Comparison of ENCODE assay signal across 10 cellular contexts in the genomic region with DNA sequence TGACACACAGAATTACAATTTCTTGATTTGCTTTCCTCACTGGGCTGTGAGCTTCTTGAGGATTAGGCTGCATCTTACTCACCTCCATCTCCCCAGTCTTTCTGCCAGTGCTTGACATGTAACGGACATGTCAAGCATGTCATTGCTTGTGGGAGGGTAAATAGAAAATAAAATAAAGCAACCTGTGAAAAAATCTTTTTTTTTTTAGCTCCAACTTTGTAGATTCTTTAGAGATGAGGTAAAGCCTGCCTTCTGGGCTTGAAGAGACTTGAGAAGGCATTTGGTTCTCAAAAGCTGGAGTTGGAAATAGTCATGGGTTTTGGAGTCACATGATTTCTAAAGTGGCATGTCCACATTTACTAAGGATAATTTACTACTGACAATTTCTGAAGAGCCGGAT.
DNase-seq lines count a peak whose midpoint lies in the region; ATAC-seq, FAIRE-seq and TF ChIP-seq lines count a peak whose summit lies in the region.
"Had no signal": no experiment of that assay in that cellular context is flagged by ENCODE, and none has a peak within 500 bp of the region (broad histone marks: within the 10 kb centered on the region; RNA-seq: fewer than 3 reads in every experiment).

No MANE protein-coding gene starts in this region.

- H3K4me3 Mint-ChIP-seq in activated CD4-positive, alpha-beta T cell treated with anti-CD3 and anti-CD28 coated beads, Interleukin-2, amount 10 ng/mL, durations not matched to agents 7 days and 5 days: peak overlapping the region; percentile 66
- H3K4me3 Mint-ChIP-seq in activated CD8-positive, alpha-beta T cell treated with anti-CD3 and anti-CD28 coated beads for 36 hours: peak overlapping the region; percentile 72

- no peaks in the 10 kb centered on the region for H3K27me3 Mint-ChIP-seq in activated CD4-positive, alpha-beta T cell treated with anti-CD3 and anti-CD28 coated beads, Interleukin-2, amount 10 ng/mL, durations not matched to agents 7 days and 5 days
- H3K27me3 Mint-ChIP-seq in activated CD8-positive, alpha-beta T cell treated with anti-CD3 and anti-CD28 coated beads for 36 hours: no peaks in the 10 kb centered on the region

- H3K36me3 Mint-ChIP-seq in activated CD4-positive, alpha-beta T cell treated with anti-CD3 and anti-CD28 coated beads, Interleukin-2, amount 10 ng/mL, durations not matched to agents 7 days and 5 days (ENCODE audit: low read depth): no peaks in the 10 kb centered on the region
- H3K36me3 Mint-ChIP-seq in activated CD8-positive, alpha-beta T cell treated with anti-CD3 and anti-CD28 coated beads for 36 hours (ENCODE audit: low read depth): no peaks in the 10 kb centered on the region

- intact Hi-C loops in activated CD8-positive, alpha-beta T cell treated with anti-CD3 and anti-CD28 coated beads for 36 hours (cut with micrococcal nuclease): no loop called here

- peaks cover 25% of the 10 kb centered on the region for H3K4me1 Mint-ChIP-seq in activated CD4-positive, alpha-beta T cell treated with anti-CD3 and anti-CD28 coated beads, Interleukin-2, amount 10 ng/mL, durations not matched to agents 7 days and 5 days
- peaks cover 24% of the 10 kb centered on the region for H3K4me1 Mint-ChIP-seq in activated CD8-positive, alpha-beta T cell treated with anti-CD3 and anti-CD28 coated beads for 36 hours (ENCODE audit: low read depth)

- POLR2A ChIA-PET in activated CD4-positive, alpha-beta T cell treated with anti-CD3 and anti-CD28 coated beads, Interleukin-2, amount 10 ng/mL, durations not matched to agents 7 days and 5 days (lab: Charles Lee): interaction anchor here (0.6 to 0.7 kb wide), 2 partner anchors 150 kb away, joined by 3 read pairs; no protein-coding TSS in a partner anchor
- POLR2A ChIA-PET in activated CD8-positive, alpha-beta T cell treated with anti-CD3 and anti-CD28 coated beads for 36 hours (lab: Charles Lee): interaction anchor here (1.1 kb wide), 1 partner anchor 76 kb away, joined by 3 read pairs; no protein-coding TSS in a partner anchor

- no peaks in the 10 kb centered on the region for H3K9me3 Mint-ChIP-seq in activated CD4-positive, alpha-beta T cell treated with anti-CD3 and anti-CD28 coated beads, Interleukin-2, amount 10 ng/mL, durations not matched to agents 7 days and 5 days
- H3K9me3 Mint-ChIP-seq in activated CD8-positive, alpha-beta T cell treated with anti-CD3 and anti-CD28 coated beads for 36 hours: no peaks in the 10 kb centered on the region

- no peak for ATAC-seq in activated CD8-positive, alpha-beta T cell treated with anti-CD3 and anti-CD28 coated beads for 36 hours
- no peak for ATAC-seq in GM21447 (IDR thresholded peaks at IDR 0.05; ENCODE audit: unreplicated experiment)

- no peaks in the 10 kb centered on the region for H3K27me3 ChIP-seq in subcutaneous abdominal adipose tissue (ENCODE audit: control insufficient read depth in 5 of 5, insufficient read depth in 4 of 5, low read length in 5 of 5)

- no peak overlapping the region for H3K9ac ChIP-seq in subcutaneous abdominal adipose tissue (ENCODE audit: low read length in 5 of 5)

- FAIRE-seq in D721Med (lab: Jason Lieb, UNC): no peak
- FAIRE-seq: endometrium had no signal

- H3K36me3 ChIP-seq in subcutaneous abdominal adipose tissue (ENCODE audit: control insufficient read depth in 5 of 5, insufficient read depth in 5 of 5, low read length in 5 of 5): peaks cover 0 to 48% (median 33%) of the 10 kb centered on the region in 5 donors

- no peak for DNase-seq in activated CD4-positive, alpha-beta T cell treated with anti-CD3 and anti-CD28 coated beads, Interleukin-2, amount 10 ng/mL, durations not matched to agents 7 days and 5 days
- no peak for DNase-seq in activated CD4-positive, alpha-beta T cell treated with anti-CD3 and anti-CD28 coated beads, Interleukin-2, amount 50 U/mL, for 4 hours
- DNase-seq in activated CD8-positive, alpha-beta T cell treated with anti-CD3 and anti-CD28 coated beads for 36 hours: no peak
- DNase-seq in hepatic stellate cell (ENCODE audit: low spot score): peak; percentile 36
- no peak for DNase-seq in D721Med (ENCODE audit: insufficient read length, low spot score)
- DNase-seq in foreskin melanocyte: no peak

- peaks cover 0 to 41% (median 34%) of the 10 kb centered on the region in 5 donors for H3K4me1 ChIP-seq in subcutaneous abdominal adipose tissue (ENCODE audit: control insufficient read depth in 5 of 5, insufficient read depth in 5 of 5, low read length in 5 of 5)

- no peaks in the 10 kb centered on the region for H3K9me3 ChIP-seq in subcutaneous abdominal adipose tissue (ENCODE audit: control insufficient read depth in 5 of 5, low read length in 5 of 5)

- no peak overlapping the region for H3K27ac ChIP-seq in subcutaneous abdominal adipose tissue (ENCODE audit: low read depth, low read length)
- H3K27ac ChIP-seq: C4-2B had no signal

- CTCF ChIA-PET in activated CD4-positive, alpha-beta T cell treated with anti-CD3 and anti-CD28 coated beads, Interleukin-2, amount 10 ng/mL, durations not matched to agents 7 days and 5 days (lab: Charles Lee): interaction anchor here (0.7 to 1.1 kb wide), 4 partner anchors 24 to 1143 kb away, joined by 3 read pairs; no protein-coding TSS in a partner anchor
- CTCF ChIA-PET in activated CD8-positive, alpha-beta T cell treated with anti-CD3 and anti-CD28 coated beads for 36 hours (lab: Charles Lee): interaction anchor here (0.8 to 3.2 kb wide), 8 partner anchors 51 to 201 kb away, joined by 3 to 17 read pairs (median 4); no protein-coding TSS in a partner anchor

- H3K4me3 ChIP-seq in subcutaneous abdominal adipose tissue (ENCODE audit: low read depth in 1 of 5, low read length in 5 of 5): peak overlapping the region in 4 of 5 donors; percentile 8 to 58 (median 40)

- TF ChIP-seq CTCF in activated CD8-positive, alpha-beta T cell treated with anti-CD3 and anti-CD28 coated beads for 36 hours (IDR thresholded peaks at IDR 0.05): no peak
- no peak for TF ChIP-seq CTCF in D721Med (IDR thresholded peaks at IDR 0.05; ENCODE audit: insufficient read depth, missing control alignments)

- H3K27ac Mint-ChIP-seq in activated CD4-positive, alpha-beta T cell treated with anti-CD3 and anti-CD28 coated beads, Interleukin-2, amount 10 ng/mL, durations not matched to agents 7 days and 5 days: peak overlapping the region; percentile 94
- H3K27ac Mint-ChIP-seq in activated CD8-positive, alpha-beta T cell treated with anti-CD3 and anti-CD28 coated beads for 36 hours: peak overlapping the region; percentile 83
